ENCODE assay signal across 2 cellular contexts in genomic region chr18:51250006-51250405, GRCh38.
TF ChIP-seq lines count a peak whose summit lies in the region.

No MANE protein-coding gene starts in this region.

TF ChIP-seq in A549, 52 proteins besides CTCF, POLR2A, EP300 and RAD21 (continued from another document):
- TF ChIP-seq FOSB (CRISPR knock-in tag; IDR thresholded peaks at IDR 0.05): no peak
- no peak for TF ChIP-seq CEBPB (IDR thresholded peaks at IDR 0.05)
- TF ChIP-seq ATOH8 (CRISPR knock-in tag; IDR thresholded peaks at IDR 0.05; ENCODE audit: low read depth): no peak
- TF ChIP-seq CBX8 (IDR thresholded peaks at IDR 0.05): no peak
- TF ChIP-seq JUNB (IDR thresholded peaks at IDR 0.05): no peak
- TF ChIP-seq GATA3 (IDR thresholded peaks at IDR 0.05; ENCODE audit: borderline replicate concordance): no peak
- no peak for TF ChIP-seq JUN (IDR thresholded peaks at IDR 0.05)
- no peak for TF ChIP-seq ZSCAN20 (CRISPR knock-in tag; IDR thresholded peaks at IDR 0.05)
- TF ChIP-seq ZNF302 (CRISPR knock-in tag; IDR thresholded peaks at IDR 0.05): no peak
TF ChIP-seq in A549: peak in this region for 0.

TF ChIP-seq in WTC11, 78 proteins besides CTCF, POLR2A, EP300 and RAD21 (continued from another document):
- no peak for TF ChIP-seq E2F5 (CRISPR knock-in tag; IDR thresholded peaks at IDR 0.05)
